ENCODE assay signal across 14 cellular contexts in the genomic region with DNA sequence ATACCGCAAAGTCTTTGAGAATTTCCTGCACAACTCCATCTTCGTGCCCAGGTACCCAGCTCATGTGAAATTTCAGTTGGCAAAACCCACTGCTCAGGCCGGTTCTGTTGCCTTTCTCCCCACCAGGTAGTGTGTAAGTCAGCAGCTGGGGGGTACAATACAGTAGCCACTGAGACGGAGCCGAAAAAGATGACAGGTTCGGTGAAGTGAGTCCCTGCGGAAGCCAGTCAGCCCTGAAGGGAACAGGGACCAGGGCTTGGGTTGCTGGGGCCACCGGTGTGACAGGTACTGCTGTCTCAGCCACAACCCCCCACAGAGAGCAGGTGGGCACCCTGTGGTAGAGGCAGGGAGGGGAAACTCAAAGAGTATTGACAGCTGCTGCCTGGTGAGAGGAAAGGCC.
"Had no signal": no experiment of that assay in that cellular context is flagged by ENCODE, and none has a peak within 500 bp of the region (broad histone marks: within the 10 kb centered on the region; RNA-seq: fewer than 3 reads in every experiment).

No MANE protein-coding gene starts in this region.

- DNase-seq: effector memory CD8-positive, alpha-beta T cell; gastrocnemius medialis; immature natural killer cell; left cardiac atrium; left ventricle myocardium inferior; lower lobe of right lung; naive B cell; small intestine; stimulated activated CD4-positive, alpha-beta T cell treated with anti-CD3 and anti-CD28 coated beads, Interleukin-2, amount 100 ng/mL, for 48 hours; stimulated activated naive CD4-positive, alpha-beta T cell treated with Interleukin-2 at 50 U/mL for 16 hours had no signal

- H3K27me3 ChIP-seq: esophagus muscularis mucosa, gastrocnemius medialis, right atrium auricular region, suprapubic skin, tibial nerve had no signal

- H3K4me1 ChIP-seq: gastrocnemius medialis had no signal

- H3K27ac ChIP-seq: esophagus muscularis mucosa, gastrocnemius medialis, left ventricle myocardium inferior, lower lobe of right lung, right atrium auricular region, tibial nerve had no signal

- H3K9me3 ChIP-seq: esophagus muscularis mucosa, gastrocnemius medialis, left ventricle myocardium inferior, lower lobe of right lung, right atrium auricular region, suprapubic skin, tibial nerve had no signal

- H3K4me3 ChIP-seq: esophagus muscularis mucosa, gastrocnemius medialis, left ventricle myocardium inferior, lower lobe of right lung, right atrium auricular region, suprapubic skin, tibial nerve had no signal
